Comparison of ENCODE assay signal across 10 cellular contexts in the genomic region with DNA sequence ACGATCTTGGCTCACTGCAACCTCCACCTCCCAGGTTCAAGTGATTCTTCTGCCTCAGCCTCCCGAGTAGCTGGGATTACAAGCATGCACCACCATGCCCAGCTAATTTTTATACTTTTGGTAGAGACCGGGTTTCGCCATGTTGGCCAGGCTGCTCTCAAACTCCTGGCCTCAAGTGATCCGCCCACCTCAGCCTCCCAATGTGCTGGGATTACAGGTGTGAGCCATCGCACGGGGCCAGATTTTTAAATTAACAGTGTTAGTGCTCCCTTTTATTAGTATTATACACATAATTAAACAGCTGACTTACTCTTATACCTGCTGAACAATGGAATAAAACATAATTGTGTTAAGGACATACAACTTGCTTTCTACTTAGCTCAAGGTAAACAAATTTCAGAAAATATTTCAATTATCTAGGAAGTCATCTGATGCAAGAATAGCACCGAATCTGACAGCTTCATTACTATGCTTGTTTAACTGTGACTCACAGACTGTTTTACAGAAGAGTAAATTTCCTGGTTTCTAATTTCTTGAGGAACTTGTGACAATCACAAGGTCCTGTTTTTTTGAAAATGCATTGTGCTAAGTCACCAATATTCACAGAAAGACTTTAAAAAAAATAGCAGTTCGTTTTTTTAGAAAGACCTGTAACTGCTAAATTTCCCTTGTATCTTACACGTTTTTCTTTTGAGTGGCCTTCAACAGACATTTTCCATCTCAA. TPM values are rescaled to one million over a fixed set of nuclear protein-coding genes. Genes with fewer than 3 reads are reported as not detected.
DNase-seq lines count a peak whose midpoint lies in the region; ATAC-seq and TF ChIP-seq lines count a peak whose summit lies in the region.
"Had no signal": no experiment of that assay in that cellular context is flagged by ENCODE, and none has a peak within 500 bp of the region (broad histone marks: within the 10 kb centered on the region; RNA-seq: fewer than 3 reads in every experiment).

No MANE protein-coding gene starts in this region.

- H3K4me3 ChIP-seq in HEK293 (ENCODE audit: low read depth, low read length) (no peak overlapping the region), fibroblast of villous mesenchyme (ENCODE audit: low read depth, low read length) (no peak overlapping the region), skeletal muscle tissue (ENCODE audit: low read length in 3 of 3) (no peak overlapping the region)

- H3K4me1 Mint-ChIP-seq in natural killer cell, result no peaks in the 10 kb centered on the region

- CTCF ChIA-PET in HEK293 (lab: Yijun Ruan, JAX), result interaction anchor here (0.6 to 1.6 kb wide), 2 partner anchors 213 to 456 kb away, joined by 3 read pairs; no protein-coding TSS in a partner anchor

- POLR2A ChIA-PET in HEK293 (lab: Yijun Ruan, JAX), result interaction anchor here (0.5 to 1.4 kb wide), 5 partner anchors 12 to 230 kb away, joined by 3 to 5 read pairs (median 3); a partner anchor contains a TSS

- H3K27ac ChIP-seq in HEK293 (ENCODE audit: extremely low read depth, low read depth, low read length) (0 out of 2 replicates have a peak overlapping the region, but pooled peaks have one; percentile 43), skeletal muscle tissue (ENCODE audit: low read depth, low read length) (peak overlapping the region; percentile 64)

- H3K27ac Mint-ChIP-seq in natural killer cell, result no peak overlapping the region

- TF ChIP-seq CTCF in HEK293 (tag by site-specific recombination; IDR thresholded peaks at IDR 0.05) (no peak), fibroblast of villous mesenchyme (IDR thresholded peaks at IDR 0.05; ENCODE audit: insufficient read depth, low read depth, low read length) (no peak), natural killer cell (IDR thresholded peaks at IDR 0.05) (no peak)

- in situ Hi-C loops in SK-MEL-5 (cut with HindIII; ENCODE audit: low pct_unique_long_range_greater_than_20kb, low sequenced_read_pairs), result no loop called here

- peak; percentile 90 for DNase-seq in SK-MEL-5 (ENCODE audit: low read depth, low spot score)
- DNase-seq in fibroblast of villous mesenchyme (ENCODE audit: low read depth), result peak; percentile 84
- DNase-seq in natural killer cell, result no peak
- DNase-seq: hypothalamus; stimulated activated naive CD4-positive, alpha-beta T cell treated with Interleukin-2 at 50 U/mL for 16 hours had no signal

- H3K9ac ChIP-seq in skeletal muscle tissue (ENCODE audit: low read depth in 1 of 3, low read length in 3 of 3), result no peak overlapping the region

- no peak overlapping the region for H3K4me3 Mint-ChIP-seq in natural killer cell

- ATAC-seq in natural killer cell (no peak), HG03045 (IDR thresholded peaks at IDR 0.05; ENCODE audit: unreplicated experiment) (no peak), HG03521 (IDR thresholded peaks at IDR 0.05; ENCODE audit: unreplicated experiment) (no peak), HG03108 (IDR thresholded peaks at IDR 0.05; ENCODE audit: unreplicated experiment) (no peak)

- H3K9me3 ChIP-seq in HEK293 (ENCODE audit: control insufficient read depth, insufficient read depth, low read depth, low read length) (no peaks in the 10 kb centered on the region), skeletal muscle tissue (ENCODE audit: control insufficient read depth in 3 of 3, low read length in 3 of 3) (no peaks in the 10 kb centered on the region)

- no peaks in the 10 kb centered on the region for H3K9me3 Mint-ChIP-seq in natural killer cell

- no peaks in the 10 kb centered on the region for H3K36me3 Mint-ChIP-seq in natural killer cell

- H3K4me1 ChIP-seq in HEK293 (ENCODE audit: control insufficient read depth, insufficient read depth, low read length) (peaks cover 23% of the 10 kb centered on the region), skeletal muscle tissue (ENCODE audit: control insufficient read depth in 3 of 3, insufficient read depth in 3 of 3, low read length in 3 of 3) (peaks cover 0 to 3% (median 0%) of the 10 kb centered on the region in 3 donors)

- intact Hi-C loops in natural killer cell (cut with micrococcal nuclease), result no loop called here

- H3K27me3 Mint-ChIP-seq in natural killer cell (ENCODE audit: low read depth in 2 of 2), result peaks cover 0 to 10% of the 10 kb centered on the region in 2 donors

- H3K27me3 ChIP-seq in skeletal muscle tissue (ENCODE audit: control insufficient read depth in 3 of 3, insufficient read depth in 3 of 3, low read length in 3 of 3), result no peaks in the 10 kb centered on the region

- H3K36me3 ChIP-seq in HEK293 (ENCODE audit: control insufficient read depth in 2 of 2, insufficient read depth in 1 of 2, low read length in 2 of 2) (no peaks in the 10 kb centered on the region), skeletal muscle tissue (ENCODE audit: control insufficient read depth in 3 of 3, insufficient read depth in 3 of 3, low read length in 3 of 3) (no peaks in the 10 kb centered on the region)

TF ChIP-seq in HEK293, 187 proteins besides CTCF, POLR2A, EP300 and RAD21 (continues in another document):
- TF ChIP-seq, protein P1, sequence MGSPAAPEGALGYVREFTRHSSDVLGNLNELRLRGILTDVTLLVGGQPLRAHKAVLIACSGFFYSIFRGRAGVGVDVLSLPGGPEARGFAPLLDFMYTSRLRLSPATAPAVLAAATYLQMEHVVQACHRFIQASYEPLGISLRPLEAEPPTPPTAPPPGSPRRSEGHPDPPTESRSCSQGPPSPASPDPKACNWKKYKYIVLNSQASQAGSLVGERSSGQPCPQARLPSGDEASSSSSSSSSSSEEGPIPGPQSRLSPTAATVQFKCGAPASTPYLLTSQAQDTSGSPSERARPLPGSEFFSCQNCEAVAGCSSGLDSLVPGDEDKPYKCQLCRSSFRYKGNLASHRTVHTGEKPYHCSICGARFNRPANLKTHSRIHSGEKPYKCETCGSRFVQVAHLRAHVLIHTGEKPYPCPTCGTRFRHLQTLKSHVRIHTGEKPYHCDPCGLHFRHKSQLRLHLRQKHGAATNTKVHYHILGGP (tag by site-specific recombination; IDR thresholded peaks at IDR 0.05), result peak; percentile 56; the same call in 1 of the 2 replicates
- TF ChIP-seq, protein P2, sequence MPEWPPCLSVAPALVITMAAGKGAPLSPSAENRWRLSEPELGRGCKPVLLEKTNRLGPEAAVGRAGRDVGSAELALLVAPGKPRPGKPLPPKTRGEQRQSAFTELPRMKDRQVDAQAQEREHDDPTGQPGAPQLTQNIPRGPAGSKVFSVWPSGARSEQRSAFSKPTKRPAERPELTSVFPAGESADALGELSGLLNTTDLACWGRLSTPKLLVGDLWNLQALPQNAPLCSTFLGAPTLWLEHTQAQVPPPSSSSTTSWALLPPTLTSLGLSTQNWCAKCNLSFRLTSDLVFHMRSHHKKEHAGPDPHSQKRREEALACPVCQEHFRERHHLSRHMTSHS (tag by site-specific recombination; IDR thresholded peaks at IDR 0.05), result no peak
- TF ChIP-seq, protein P3, sequence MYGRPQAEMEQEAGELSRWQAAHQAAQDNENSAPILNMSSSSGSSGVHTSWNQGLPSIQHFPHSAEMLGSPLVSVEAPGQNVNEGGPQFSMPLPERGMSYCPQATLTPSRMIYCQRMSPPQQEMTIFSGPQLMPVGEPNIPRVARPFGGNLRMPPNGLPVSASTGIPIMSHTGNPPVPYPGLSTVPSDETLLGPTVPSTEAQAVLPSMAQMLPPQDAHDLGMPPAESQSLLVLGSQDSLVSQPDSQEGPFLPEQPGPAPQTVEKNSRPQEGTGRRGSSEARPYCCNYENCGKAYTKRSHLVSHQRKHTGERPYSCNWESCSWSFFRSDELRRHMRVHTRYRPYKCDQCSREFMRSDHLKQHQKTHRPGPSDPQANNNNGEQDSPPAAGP (tag by site-specific recombination; IDR thresholded peaks at IDR 0.05), result no peak
- peak; percentile 35 for TF ChIP-seq ZFHX2 (tag by site-specific recombination; conservative IDR thresholded peaks at IDR 0.05)
- TF ChIP-seq, protein P4, sequence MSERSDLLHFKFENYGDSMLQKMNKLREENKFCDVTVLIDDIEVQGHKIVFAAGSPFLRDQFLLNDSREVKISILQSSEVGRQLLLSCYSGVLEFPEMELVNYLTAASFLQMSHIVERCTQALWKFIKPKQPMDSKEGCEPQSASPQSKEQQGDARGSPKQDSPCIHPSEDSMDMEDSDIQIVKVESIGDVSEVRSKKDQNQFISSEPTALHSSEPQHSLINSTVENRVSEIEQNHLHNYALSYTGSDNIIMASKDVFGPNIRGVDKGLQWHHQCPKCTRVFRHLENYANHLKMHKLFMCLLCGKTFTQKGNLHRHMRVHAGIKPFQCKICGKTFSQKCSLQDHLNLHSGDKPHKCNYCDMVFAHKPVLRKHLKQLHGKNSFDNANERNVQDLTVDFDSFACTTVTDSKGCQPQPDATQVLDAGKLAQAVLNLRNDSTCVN (tag by site-specific recombination; optimal IDR thresholded peaks at IDR 0.05), result no peak
- TF ChIP-seq ZXDB (tag by site-specific recombination; IDR thresholded peaks at IDR 0.05), result no peak
- peak; percentile 28; the same call in 1 of the 2 replicates for TF ChIP-seq ZNF335 (tag by site-specific recombination; conservative IDR thresholded peaks at IDR 0.05)
- peak; percentile 64; the same call in 1 of the 2 replicates for TF ChIP-seq ZNF664 (tag by site-specific recombination; IDR thresholded peaks at IDR 0.05)
- TF ChIP-seq IKZF3 (tag by site-specific recombination; IDR thresholded peaks at IDR 0.05), result no peak
- TF ChIP-seq ZNF48 (tag by site-specific recombination; IDR thresholded peaks at IDR 0.05), result no peak
- TF ChIP-seq, protein P5, sequence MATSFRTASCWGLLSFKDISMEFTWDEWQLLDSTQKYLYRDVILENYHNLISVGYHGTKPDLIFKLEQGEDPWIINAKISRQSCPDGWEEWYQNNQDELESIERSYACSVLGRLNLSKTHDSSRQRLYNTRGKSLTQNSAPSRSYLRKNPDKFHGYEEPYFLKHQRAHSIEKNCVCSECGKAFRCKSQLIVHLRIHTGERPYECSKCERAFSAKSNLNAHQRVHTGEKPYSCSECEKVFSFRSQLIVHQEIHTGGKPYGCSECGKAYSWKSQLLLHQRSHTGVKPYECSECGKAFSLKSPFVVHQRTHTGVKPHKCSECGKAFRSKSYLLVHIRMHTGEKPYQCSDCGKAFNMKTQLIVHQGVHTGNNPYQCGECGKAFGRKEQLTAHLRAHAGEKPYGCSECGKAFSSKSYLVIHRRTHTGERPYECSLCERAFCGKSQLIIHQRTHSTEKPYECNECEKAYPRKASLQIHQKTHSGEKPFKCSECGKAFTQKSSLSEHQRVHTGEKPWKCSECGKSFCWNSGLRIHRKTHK (tag by site-specific recombination; IDR thresholded peaks at IDR 0.05), result no peak

RNA-seq across cellular contexts. Expression of a gene that starts 51.2 kb away (rescaled TPM):
- 55.6 and 59.3 TPM in 2 replicates for total RNA-seq in SK-MEL-5 (2014; rRNA removed; shearing (Covaris generic))
- 29.9 and 45.4 TPM in 2 replicates for polyA plus RNA-seq in SK-MEL-5 (2015; cell fraction: cytosol; rRNA removed)
- polyA plus RNA-seq in SK-MEL-5 (2015; cell fraction: nucleus; rRNA removed), result 32.1 and 52.9 TPM in 2 replicates
- total RNA-seq in fibroblast of villous mesenchyme (29.3 and 39.3 TPM in 2 replicates), skeletal muscle tissue (15.1 TPM), natural killer cell (1 to 10 TPM; 4.8 to 6.7 (median 5.4) TPM)
